ENCODE assay signal across 9 cellular contexts in genomic region chr6:33633462-33634158, GRCh38. TPM values are rescaled to one million over a fixed set of nuclear protein-coding genes. Genes with fewer than 3 reads are reported as not detected.
A peak's percentile ranks its signal among the peaks of the same experiment; 100 is the strongest.
DNase-seq lines count a peak whose midpoint lies in the region; ATAC-seq and TF ChIP-seq lines count a peak whose summit lies in the region.
"Had no signal": no experiment of that assay in that cellular context is flagged by ENCODE, and none has a peak within 500 bp of the region (broad histone marks: within the 10 kb centered on the region; RNA-seq: fewer than 3 reads in every experiment).

No MANE protein-coding gene starts in this region.

- CTCF ChIA-PET in Panc1 (lab: Charles Lee), result interaction anchor here (1.4 kb wide), 1 partner anchor 42 kb away, joined by 4 read pairs; no protein-coding TSS in a partner anchor

- H3K9me3 ChIP-seq in Panc1 (ENCODE audit: control insufficient read depth, insufficient read depth, low read depth, low read length), result no peaks in the 10 kb centered on the region
- no peaks in the 10 kb centered on the region for H3K9me3 ChIP-seq in gastroesophageal sphincter
- H3K9me3 ChIP-seq in upper lobe of left lung, result no peaks in the 10 kb centered on the region
- H3K9me3 ChIP-seq: neutrophil had no signal

- intact Hi-C loops in Panc1 (cut with micrococcal nuclease; ENCODE audit: unreplicated experiment), result no loop called here

- peaks cover 16% of the 10 kb centered on the region for H3K4me1 ChIP-seq in Panc1 (ENCODE audit: control insufficient read depth, insufficient read depth, low read length)
- peaks cover 0 to 27% (median 16%) of the 10 kb centered on the region in 3 donors for H3K4me1 ChIP-seq in gastroesophageal sphincter
- H3K4me1 ChIP-seq in upper lobe of left lung, result peaks cover 34 to 82% (median 51%) of the 10 kb centered on the region in 4 donors

- H3K36me3 ChIP-seq in Panc1 (ENCODE audit: control insufficient read depth, insufficient read depth, low read length), result no peaks in the 10 kb centered on the region
- H3K36me3 ChIP-seq in gastroesophageal sphincter, result no peaks in the 10 kb centered on the region
- H3K36me3 ChIP-seq in upper lobe of left lung, result no peaks in the 10 kb centered on the region
- H3K36me3 ChIP-seq: neutrophil had no signal

- TF ChIP-seq POLR2A in gastroesophageal sphincter (IDR thresholded peaks at IDR 0.05), result no peak
- TF ChIP-seq POLR2A in upper lobe of left lung (IDR thresholded peaks at IDR 0.05), result no peak

- POLR2A ChIA-PET in Panc1 (lab: Charles Lee), result interaction anchor here (0.5 kb wide), 1 partner anchor 59 kb away, joined by 3 read pairs; no protein-coding TSS in a partner anchor

- H3K4me3 ChIP-seq in Panc1 (ENCODE audit: low read depth in 2 of 2, low read length in 2 of 2), result peak overlapping the region; percentile 50 to 61
- H3K4me3 ChIP-seq in gastroesophageal sphincter, result peak overlapping the region; percentile 10 to 43
- H3K4me3 ChIP-seq in upper lobe of left lung, result peak overlapping the region in 3 of 4 donors; percentile 42 to 51 (median 49)

- TF ChIP-seq EP300 in gastroesophageal sphincter (IDR thresholded peaks at IDR 0.05) (no peak), upper lobe of left lung (IDR thresholded peaks at IDR 0.05) (no peak)

- TF ChIP-seq CTCF in Panc1 (IDR thresholded peaks at IDR 0.05) (no peak), gastroesophageal sphincter (IDR thresholded peaks at IDR 0.05) (no peak), upper lobe of left lung (IDR thresholded peaks at IDR 0.05) (peak in 1 of 6 experiments; percentile 25)

- no CpG with 5 or more reads among the region's 86 CpGs for WGBS in gastroesophageal sphincter (ENCODE audit: low coverage in 1 of 2), 2 donors
- WGBS in upper lobe of left lung, 2 donors, result 0% methylated on average over 5 to 20 of the region's 86 CpGs

- peak; percentile 62 to 76 (median 73) for DNase-seq in NCI-H1417 (lab: John Stamatoyannopoulos, UW)
- no peak for DNase-seq in NCI-H1417 treated with DMSO at 0.1 percent for 48 hours (lab: John Stamatoyannopoulos, UW)
- DNase-seq in Panc1 (ENCODE audit: low read depth, low spot score), result no peak
- DNase-seq in activated gamma-delta T cell treated with Interleukin-2 at 50 U/mL for 16 hours, result peak; percentile 41
- DNase-seq in occipital lobe (lab: John Stamatoyannopoulos, UW), result peak; percentile 24
- DNase-seq in upper lobe of left lung, result peak; percentile 69 to 96

- peak; percentile 55 for ATAC-seq in HG03103 (IDR thresholded peaks at IDR 0.05; ENCODE audit: low read depth, unreplicated experiment)
- ATAC-seq in Panc1, result peak; percentile 89
- peak; percentile 88 for ATAC-seq in gastroesophageal sphincter
- ATAC-seq in upper lobe of left lung (ENCODE audit: low FRiP score in 2 of 2), result peak; percentile 81 to 89

- H3K27me3 ChIP-seq in Panc1 (ENCODE audit: control insufficient read depth, insufficient read depth, low read length) (no peaks in the 10 kb centered on the region), gastroesophageal sphincter (peaks cover 62% of the 10 kb centered on the region), upper lobe of left lung (no peaks in the 10 kb centered on the region)

- BruUV-seq in Panc1 (replicated peaks; lab: Mats Ljungman, UMichigan), result no TSS peak

- in situ Hi-C loops in Panc1 (cut with HindIII; ENCODE audit: low pct_unique_long_range_greater_than_20kb, low sequenced_read_pairs), result no loop called here

- H3K27ac ChIP-seq in Panc1 (ENCODE audit: low read length), result peak overlapping the region; percentile 66; the same call in 1 of the 2 replicates
- peak overlapping the region in 3 of 4 donors; percentile 17 to 71 (median 28) for H3K27ac ChIP-seq in gastroesophageal sphincter
- peak overlapping the region; percentile 57 to 72 (median 72) for H3K27ac ChIP-seq in upper lobe of left lung
- H3K27ac ChIP-seq: neutrophil had no signal

RNA-seq across cellular contexts. Expression of gene ITPR3, which starts 12.5 kb away (rescaled TPM):
- total RNA-seq in Panc1 (2021; ENCODE audit: unreplicated experiment), result 65.8 TPM
- polyA plus RNA-seq in Panc1 (2012; ENCODE audit: insufficient read length), result 58.9 TPM
- 10 to 100 TPM; 11.8 to 25.0 (median 19.6) TPM for total RNA-seq in gastroesophageal sphincter
- 0.78 TPM for total RNA-seq in occipital lobe
- total RNA-seq in upper lobe of left lung, result 100 to 1,000 TPM in 5 of 6 donors, 10 to 100 TPM in 1; 95.6 to 179 (median 137) TPM

RNA-seq across cellular contexts. Expression of gene BAK1, which starts 53.5 kb away (rescaled TPM):
- total RNA-seq in Panc1 (2021; ENCODE audit: unreplicated experiment) (31.5 TPM), gastroesophageal sphincter (10 to 100 TPM in 2 of 4 donors, 1 to 10 TPM in 2; 7.3 to 14.3 (median 11.0) TPM), occipital lobe (3.7 TPM), upper lobe of left lung (10 to 100 TPM in 5 of 6 donors, 1 to 10 TPM in 1; 9.2 to 23.5 (median 13.7) TPM)
- 36.3 TPM for polyA plus RNA-seq in Panc1 (2012; ENCODE audit: insufficient read length)

Comparison
In these comparisons a context has a peak if more than half of its experiments do, and no peak if none do; other contexts are left out.
1. DNase-seq: peak in NCI-H1417 (3 of 3), activated gamma-delta T cell treated with Interleukin-2 at 50 U/mL for 16 hours (single experiment), occipital lobe (single experiment) and upper lobe of left lung (2 of 2); none in NCI-H1417 treated with DMSO at 0.1 percent for 48 hours (single experiment) and Panc1 (single experiment).
2. Peak in every context shown above with its lines, with median percentiles within 50 percentile points of each other: ATAC-seq, H3K27ac ChIP-seq and H3K4me3 ChIP-seq.